In genomic region chr17:50867856-50868438, GRCh38 we compare ENCODE assay signal across 7 cellular contexts. TPM values are rescaled to one million over a fixed set of nuclear protein-coding genes. Genes with fewer than 3 reads are reported as not detected.
A peak's percentile ranks its signal among the peaks of the same experiment; 100 is the strongest.
DNase-seq lines count a peak whose midpoint lies in the region; ATAC-seq and TF ChIP-seq lines count a peak whose summit lies in the region.

No MANE protein-coding gene starts in this region.

- peaks cover 7% of the 10 kb centered on the region for H3K27me3 Mint-ChIP-seq in activated CD8-positive, alpha-beta T cell treated with anti-CD3 and anti-CD28 coated beads, Interleukin-2, amount 10 ng/mL, durations not matched to agents 7 days and 5 days (ENCODE audit: low read depth)
- no peaks in the 10 kb centered on the region for H3K27me3 Mint-ChIP-seq in stimulated activated naive B cell treated with anti-CD40 and anti-IgM and Interleukin-4, amounts not matched to agents 10 μg/mL and 1 μg/mL and 100 μg/mL, for 72 hours

- CTCF ChIA-PET in HEK293T (lab: Yijun Ruan, JAX), result interaction anchor here (2.5 to 3.5 kb wide), 2 partner anchors 15 to 81 kb away, joined by 11 to 13 read pairs; no protein-coding TSS in a partner anchor
- CTCF ChIA-PET in activated CD8-positive, alpha-beta T cell treated with anti-CD3 and anti-CD28 coated beads, Interleukin-2, amount 10 ng/mL, durations not matched to agents 7 days and 5 days (lab: Charles Lee), result interaction anchor here (0.6 to 10.9 kb wide), 8 partner anchors 15 to 286 kb away, joined by 3 to 188 read pairs (median 6); partner anchors contain the start of gene NME1

- POLR2A ChIA-PET in HEK293T (lab: Yijun Ruan, JAX), result interaction anchor here (0.7 to 5.5 kb wide), 20 partner anchors 9 to 241 kb away, joined by 3 to 93 read pairs (median 20); partner anchors contain the start of gene ANKRD40
- POLR2A ChIA-PET in activated CD8-positive, alpha-beta T cell treated with anti-CD3 and anti-CD28 coated beads, Interleukin-2, amount 10 ng/mL, durations not matched to agents 7 days and 5 days (lab: Charles Lee), result interaction anchor here (0.6 to 5.3 kb wide), 16 partner anchors 10 to 298 kb away, joined by 3 to 163 read pairs (median 24); no protein-coding TSS in a partner anchor

- DNase-seq in HEK293T (ENCODE audit: extremely low spot score) (no peak), middle frontal gyrus (ENCODE audit: extremely low spot score, low spot score) (no peak), glomerular visceral epithelial cell (ENCODE audit: extremely low spot score) (no peak)
- DNase-seq in activated CD8-positive, alpha-beta T cell treated with anti-CD3 and anti-CD28 coated beads, Interleukin-2, amount 10 ng/mL, durations not matched to agents 7 days and 5 days, result no peak
- no peak for DNase-seq in stimulated activated naive B cell treated with anti-CD40 and anti-IgM and Interleukin-4, amounts not matched to agents 10 μg/mL and 1 μg/mL and 100 μg/mL, for 72 hours

- ATAC-seq in activated CD8-positive, alpha-beta T cell treated with anti-CD3 and anti-CD28 coated beads, Interleukin-2, amount 10 ng/mL, durations not matched to agents 7 days and 5 days, result no peak
- ATAC-seq in stimulated activated naive B cell treated with anti-CD40 and anti-IgM and Interleukin-4, amounts not matched to agents 10 μg/mL and 1 μg/mL and 100 μg/mL, for 72 hours (replicated peaks), result no peak
- no peak for ATAC-seq in HG02970 (IDR thresholded peaks at IDR 0.05; ENCODE audit: low FRiP score, unreplicated experiment)

- peak overlapping the region; percentile 90 for H3K4me3 ChIP-seq in iPS-11a (ENCODE audit: low read depth, low read length)

- H3K4me3 Mint-ChIP-seq in activated CD8-positive, alpha-beta T cell treated with anti-CD3 and anti-CD28 coated beads, Interleukin-2, amount 10 ng/mL, durations not matched to agents 7 days and 5 days, result peak overlapping the region; percentile 82
- H3K4me3 Mint-ChIP-seq in stimulated activated naive B cell treated with anti-CD40 and anti-IgM and Interleukin-4, amounts not matched to agents 10 μg/mL and 1 μg/mL and 100 μg/mL, for 72 hours, result peak overlapping the region; percentile 96 to 98

- peaks cover 16% of the 10 kb centered on the region for H3K36me3 Mint-ChIP-seq in activated CD8-positive, alpha-beta T cell treated with anti-CD3 and anti-CD28 coated beads, Interleukin-2, amount 10 ng/mL, durations not matched to agents 7 days and 5 days (ENCODE audit: low read depth)
- peaks cover 10 to 11% of the 10 kb centered on the region in 2 donors for H3K36me3 Mint-ChIP-seq in stimulated activated naive B cell treated with anti-CD40 and anti-IgM and Interleukin-4, amounts not matched to agents 10 μg/mL and 1 μg/mL and 100 μg/mL, for 72 hours

- no peaks in the 10 kb centered on the region for H3K9me3 Mint-ChIP-seq in activated CD8-positive, alpha-beta T cell treated with anti-CD3 and anti-CD28 coated beads, Interleukin-2, amount 10 ng/mL, durations not matched to agents 7 days and 5 days (ENCODE audit: insufficient read depth)
- H3K9me3 Mint-ChIP-seq in stimulated activated naive B cell treated with anti-CD40 and anti-IgM and Interleukin-4, amounts not matched to agents 10 μg/mL and 1 μg/mL and 100 μg/mL, for 72 hours, result no peaks in the 10 kb centered on the region

- H3K27ac Mint-ChIP-seq in activated CD8-positive, alpha-beta T cell treated with anti-CD3 and anti-CD28 coated beads, Interleukin-2, amount 10 ng/mL, durations not matched to agents 7 days and 5 days, result peak overlapping the region; percentile 95
- H3K27ac Mint-ChIP-seq in stimulated activated naive B cell treated with anti-CD40 and anti-IgM and Interleukin-4, amounts not matched to agents 10 μg/mL and 1 μg/mL and 100 μg/mL, for 72 hours, result peak overlapping the region; percentile 99

- peaks cover 62% of the 10 kb centered on the region for H3K4me1 Mint-ChIP-seq in activated CD8-positive, alpha-beta T cell treated with anti-CD3 and anti-CD28 coated beads, Interleukin-2, amount 10 ng/mL, durations not matched to agents 7 days and 5 days (ENCODE audit: low read depth)
- peaks cover 23 to 50% of the 10 kb centered on the region in 2 donors for H3K4me1 Mint-ChIP-seq in stimulated activated naive B cell treated with anti-CD40 and anti-IgM and Interleukin-4, amounts not matched to agents 10 μg/mL and 1 μg/mL and 100 μg/mL, for 72 hours

TF ChIP-seq in HEK293T, 16 proteins besides CTCF, POLR2A, EP300 and RAD21:
- TF ChIP-seq NFRKB (IDR thresholded peaks at IDR 0.05) (no peak), ZNF384 (IDR thresholded peaks at IDR 0.05) (peak; percentile 43; the same call in 1 of the 2 replicates), CTBP1 (IDR thresholded peaks at IDR 0.05; ENCODE audit: borderline replicate concordance) (peak; percentile 69; the same call in 1 of the 2 replicates), SUZ12 (IDR thresholded peaks at IDR 0.05) (no peak), TARDBP (IDR thresholded peaks at IDR 0.05) (no peak), PKNOX1 (IDR thresholded peaks at IDR 0.05) (peak; percentile 91), FOXA1 (IDR thresholded peaks at IDR 0.05) (no peak), HDGF (IDR thresholded peaks at IDR 0.05; ENCODE audit: borderline replicate concordance) (no peak), ARNT (IDR thresholded peaks at IDR 0.05) (no peak), LEF1 (IDR thresholded peaks at IDR 0.05; ENCODE audit: borderline replicate concordance) (no peak), FOXM1 (IDR thresholded peaks at IDR 0.05; ENCODE audit: borderline replicate concordance) (no peak), L3MBTL2 (conservative IDR thresholded peaks at IDR 0.05) (no peak), BHLHE40 (IDR thresholded peaks at IDR 0.05; ENCODE audit: borderline replicate concordance) (no peak)

RNA-seq across cellular contexts. Expression of gene TOB1, which starts 1.8 kb away (rescaled TPM):
- total RNA-seq in activated CD8-positive, alpha-beta T cell treated with anti-CD3 and anti-CD28 coated beads, Interleukin-2, amount 10 ng/mL, durations not matched to agents 7 days and 5 days, result 10 to 100 TPM; 44.5 to 47.6 TPM

RNA-seq across cellular contexts. Expression of gene WFIKKN2, which starts 32.6 kb away (rescaled TPM):
- not detected for total RNA-seq in activated CD8-positive, alpha-beta T cell treated with anti-CD3 and anti-CD28 coated beads, Interleukin-2, amount 10 ng/mL, durations not matched to agents 7 days and 5 days
